ENCODE assay signal across 12 cellular contexts in genomic region chr22:49322231-49322630, GRCh38.
DNase-seq lines count a peak whose midpoint lies in the region; TF ChIP-seq lines count a peak whose summit lies in the region.
"Had no signal": no experiment of that assay in that cellular context is flagged by ENCODE, and none has a peak within 500 bp of the region (broad histone marks: within the 10 kb centered on the region; RNA-seq: fewer than 3 reads in every experiment).

No MANE protein-coding gene starts in this region.

- H3K36me3 Mint-ChIP-seq in osteocyte (ENCODE audit: unreplicated experiment): no peaks in the 10 kb centered on the region

- POLR2A ChIA-PET in GM10248 (lab: Yijun Ruan, JAX): no interaction called here

- TF ChIP-seq CTCF in osteocyte (IDR thresholded peaks at IDR 0.05) (no peak), GM10248 (IDR thresholded peaks at IDR 0.05; ENCODE audit: control extremely low read depth, extremely low read depth, low read depth, missing control alignments) (no peak)

- CTCF ChIA-PET in GM10248 (lab: Yijun Ruan, JAX): interaction anchor here (1.2 kb wide), 1 partner anchor 17 kb away, joined by 3 read pairs; no protein-coding TSS in a partner anchor

- peaks cover 10% of the 10 kb centered on the region for H3K9me3 Mint-ChIP-seq in osteocyte (ENCODE audit: unreplicated experiment)

- H3K4me3 Mint-ChIP-seq in osteocyte (ENCODE audit: unreplicated experiment): no peak overlapping the region
- H3K4me3 Mint-ChIP-seq: H9 had no signal

- H3K27ac Mint-ChIP-seq in osteocyte (ENCODE audit: unreplicated experiment): no peak overlapping the region
- H3K27ac Mint-ChIP-seq: H9 had no signal

- DNase-seq in activated CD8-positive, alpha-beta memory T cell treated with anti-CD3 and anti-CD28 coated beads for 24 hours: peak; percentile 30
- no peak for DNase-seq in activated CD8-positive, alpha-beta memory T cell treated with anti-CD3 and anti-CD28 coated beads, Interleukin-2, amount 50 U/mL, for 48 hours
- DNase-seq in islet precursor cell (peak; percentile 16), osteocyte (ENCODE audit: extremely low spot score, unreplicated experiment) (peak; percentile 69), ureter (ENCODE audit: low spot score) (peak; percentile 15), GM10248 (ENCODE audit: extremely low spot score) (no peak), Kasumi-1 (lab: John Stamatoyannopoulos, UW) (no peak)
- DNase-seq: KG1, NCI-H1436, NCI-H2081 treated with DMSO at 0.1 percent for 48 hours, NCI-H2227 treated with DMSO at 0.1 percent for 48 hours had no signal

- H3K4me1 Mint-ChIP-seq in osteocyte (ENCODE audit: unreplicated experiment): no peaks in the 10 kb centered on the region
- H3K4me1 Mint-ChIP-seq: H9 had no signal

- peaks cover 33% of the 10 kb centered on the region for H3K27me3 Mint-ChIP-seq in osteocyte (ENCODE audit: unreplicated experiment)

Comparison
In these comparisons a context has a peak if more than half of its experiments do, and no peak if none do; other contexts are left out.
1. DNase-seq: peak in activated CD8-positive, alpha-beta memory T cell treated with anti-CD3 and anti-CD28 coated beads for 24 hours (single experiment), islet precursor cell (single experiment), osteocyte (single experiment) and ureter (single experiment); none in activated CD8-positive, alpha-beta memory T cell treated with anti-CD3 and anti-CD28 coated beads, Interleukin-2, amount 50 U/mL, for 48 hours (single experiment), GM10248 (single experiment) and Kasumi-1 (0 of 2).